ENCODE assay signal across 19 cellular contexts in the genomic region with DNA sequence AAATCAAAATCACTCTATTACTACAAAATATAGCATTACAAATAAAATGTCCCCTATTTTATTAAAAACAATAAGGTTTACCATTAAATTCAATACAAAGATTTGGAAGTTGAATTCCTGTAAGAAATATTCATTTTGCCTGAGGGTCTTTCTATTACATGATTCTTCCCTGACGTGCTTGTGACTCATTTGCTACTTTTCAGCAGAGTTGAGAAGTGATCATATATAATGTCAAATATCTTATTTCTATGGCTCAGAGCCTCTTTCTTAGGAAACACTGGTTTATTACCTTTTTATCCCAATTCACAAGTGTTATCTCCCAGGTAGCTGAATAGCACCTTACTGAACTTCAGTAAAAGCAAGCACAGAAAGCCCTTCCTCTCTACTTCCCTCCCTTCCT.
DNase-seq lines count a peak whose midpoint lies in the region; ATAC-seq and TF ChIP-seq lines count a peak whose summit lies in the region.
"Had no signal": no experiment of that assay in that cellular context is flagged by ENCODE, and none has a peak within 500 bp of the region (broad histone marks: within the 10 kb centered on the region; RNA-seq: fewer than 3 reads in every experiment).

No MANE protein-coding gene starts in this region.

- no peak overlapping the region for H3K27ac ChIP-seq in PC-3 (ENCODE audit: low read length)
- no peak overlapping the region for H3K27ac ChIP-seq in CD4-positive, alpha-beta T cell (ENCODE audit: low read depth, low read length)
- H3K27ac ChIP-seq: 22Rv1, A549, C4-2B, GM23248, HL-60 had no signal

- H4K20me1 ChIP-seq in PC-3 (ENCODE audit: low read length): no peaks in the 10 kb centered on the region

- no peaks in the 10 kb centered on the region for H3K9me3 ChIP-seq in PC-3 (ENCODE audit: low read length)
- no peaks in the 10 kb centered on the region for H3K9me3 ChIP-seq in CD4-positive, alpha-beta T cell (ENCODE audit: control insufficient read depth, low read length)
- H3K9me3 ChIP-seq: A549, HAP-1 had no signal

- peaks cover 8% of the 10 kb centered on the region for H3K4me1 ChIP-seq in PC-3 (ENCODE audit: insufficient read depth, low read length)
- H3K4me1 ChIP-seq: A549, HAP-1 had no signal

- no peak overlapping the region for H2AFZ ChIP-seq in PC-3 (ENCODE audit: low read length)
- H2AFZ ChIP-seq: GM23248 had no signal

- H3K4me2 ChIP-seq in PC-3 (ENCODE audit: low read length): no peak overlapping the region
- H3K4me2 ChIP-seq: A549 had no signal

- intact Hi-C loops in PC-3 (cut with micrococcal nuclease): no loop called here
- intact Hi-C loops in CD4-positive, alpha-beta T cell (cut with DNase I, micrococcal nuclease): no loop called here

- CTCF ChIA-PET in PC-3 (lab: Charles Lee): no interaction called here
- CTCF ChIA-PET in CD4-positive, alpha-beta T cell (lab: Charles Lee): no interaction called here

- no peak overlapping the region for H3K9ac ChIP-seq in PC-3 (ENCODE audit: low read length)
- H3K9ac ChIP-seq: GM23248 had no signal

- ATAC-seq in PC-3: peak; percentile 35; the same call in 1 of the 2 replicates
- no peak for ATAC-seq in HG03175 (IDR thresholded peaks at IDR 0.05; ENCODE audit: unreplicated experiment)
- ATAC-seq in CD4-positive, alpha-beta T cell (ENCODE audit: poor library complexity): no peak
- ATAC-seq: A549 had no signal

- H3K4me3 ChIP-seq in PC-3 (ENCODE audit: low read length) (no peak overlapping the region), epithelial cell of esophagus (ENCODE audit: low read length) (no peak overlapping the region)
- H3K4me3 ChIP-seq: A549, GM23248, HAP-1 had no signal

- TF ChIP-seq CTCF in PC-3 (conservative IDR thresholded peaks at IDR 0.05; ENCODE audit: low read depth, low read length) (no peak), epithelial cell of esophagus (IDR thresholded peaks at IDR 0.05; ENCODE audit: insufficient read depth, low read depth, low read length, missing control alignments) (no peak)
- TF ChIP-seq CTCF in CD4-positive, alpha-beta T cell (IDR thresholded peaks at IDR 0.05): no peak

- H3K27me3 Mint-ChIP-seq in CD4-positive, alpha-beta T cell: no peaks in the 10 kb centered on the region
- H3K27me3 Mint-ChIP-seq: CD4-positive, alpha-beta memory T cell had no signal

- no peaks in the 10 kb centered on the region for H3K36me3 ChIP-seq in PC-3 (ENCODE audit: low read depth, low read length)
- H3K36me3 ChIP-seq: HAP-1 had no signal

- POLR2A ChIA-PET in PC-3 (lab: Charles Lee; ENCODE audit: unreplicated experiment): no interaction called here
- POLR2A ChIA-PET in CD4-positive, alpha-beta T cell (lab: Charles Lee): no interaction called here

- H3K36me3 Mint-ChIP-seq in CD4-positive, alpha-beta T cell (ENCODE audit: low read depth): no peaks in the 10 kb centered on the region
- H3K36me3 Mint-ChIP-seq: CD4-positive, alpha-beta memory T cell had no signal

- H3K79me2 ChIP-seq in PC-3 (ENCODE audit: low read length): no peaks in the 10 kb centered on the region

- DNase-seq in DMS53 (lab: John Stamatoyannopoulos, UW) (peak; percentile 32), DMS53 treated with DMSO at 0.1 percent for 48 hours (lab: John Stamatoyannopoulos, UW; ENCODE audit: unreplicated experiment) (no peak), PC-3 (peak; percentile 73), epithelial cell of esophagus (ENCODE audit: low read depth) (peak; percentile 49), T-helper 9 cell (no peak)
- DNase-seq in CD4-positive, alpha-beta T cell: no peak
- DNase-seq: AML-193; CD4-positive, alpha-beta memory T cell; DMS153; DND-41; EL; GM23248; KG1 had no signal

- H3K9me3 Mint-ChIP-seq in CD4-positive, alpha-beta T cell: no peaks in the 10 kb centered on the region

- no peaks in the 10 kb centered on the region for H3K27me3 ChIP-seq in PC-3 (ENCODE audit: low read length)
- no peaks in the 10 kb centered on the region for H3K27me3 ChIP-seq in CD4-positive, alpha-beta T cell (ENCODE audit: control insufficient read depth, insufficient read depth, low read length)

- no peaks in the 10 kb centered on the region for H3K9me2 ChIP-seq in PC-3 (replicated peaks; ENCODE audit: low read length)

- no peaks in the 10 kb centered on the region for H3F3A ChIP-seq in PC-3 (ENCODE audit: low read length, unreplicated experiment)

- H3K4me1 Mint-ChIP-seq in CD4-positive, alpha-beta T cell (ENCODE audit: low read depth): no peaks in the 10 kb centered on the region
- H3K4me1 Mint-ChIP-seq: CD4-positive, alpha-beta memory T cell had no signal

- no peak overlapping the region for H3K27ac Mint-ChIP-seq in CD4-positive, alpha-beta T cell
- H3K27ac Mint-ChIP-seq: CD4-positive, alpha-beta memory T cell had no signal

- no peak overlapping the region for H3K4me3 Mint-ChIP-seq in CD4-positive, alpha-beta T cell
- H3K4me3 Mint-ChIP-seq: CD4-positive, alpha-beta memory T cell had no signal

- no TSS peak for BruUV-seq in PC-3 (replicated peaks; lab: Mats Ljungman, UMichigan)

Comparison
In these comparisons a context has a peak if more than half of its experiments do, and no peak if none do; other contexts are left out.
1. DNase-seq: peak in DMS53 (single experiment), PC-3 (single experiment) and epithelial cell of esophagus (single experiment); none in DMS53 treated with DMSO at 0.1 percent for 48 hours (single experiment), CD4-positive, alpha-beta T cell (0 of 10) and T-helper 9 cell (single experiment).